Comparison of ENCODE assay signal across 31 cellular contexts in the genomic region with DNA sequence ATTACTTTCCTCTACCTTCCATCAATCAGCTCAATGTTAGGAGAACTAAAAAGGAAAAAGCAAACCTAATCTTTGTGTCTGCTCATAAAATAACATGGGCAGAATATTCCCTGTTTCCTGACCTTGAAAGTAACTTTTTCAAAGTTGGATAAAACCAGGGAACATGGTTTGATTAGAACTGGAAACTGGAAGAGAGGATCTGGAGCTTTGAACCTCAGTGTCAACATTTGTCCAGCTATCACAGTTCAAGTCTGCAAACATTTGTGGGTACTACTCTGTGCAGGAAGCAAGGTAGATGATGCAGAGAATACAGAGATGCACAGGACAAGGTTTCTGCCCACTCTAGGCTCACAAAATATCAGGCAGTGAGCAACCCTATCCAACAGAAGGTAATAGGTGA.
"Had no signal": no experiment of that assay in that cellular context is flagged by ENCODE, and none has a peak within 500 bp of the region (broad histone marks: within the 10 kb centered on the region; RNA-seq: fewer than 3 reads in every experiment).

No MANE protein-coding gene starts in this region.

- H3K27me3 ChIP-seq: hepatocyte, left lung, sigmoid colon, suprapubic skin, tibial artery, upper lobe of right lung had no signal

- H3K27ac ChIP-seq: heart left ventricle, hepatocyte, left lung, pancreas, prostate gland, sigmoid colon, spleen, suprapubic skin, thoracic aorta, tibial artery, upper lobe of right lung had no signal

- H3K4me1 Mint-ChIP-seq: nephron had no signal

- H3K4me3 Mint-ChIP-seq: mesothelial cell of epicardium; naive thymus-derived CD4-positive, alpha-beta T cell; nephron; neural crest cell; stimulated activated effector memory CD8-positive, alpha-beta T cell treated with anti-CD3 and anti-CD28 coated beads, Interleukin-12 subunit alpha, Interleukin-12 subunit beta, amount 100 ng/mL, for 72 hours; stimulated activated naive CD8-positive, alpha-beta T cell treated with anti-CD3 and anti-CD28 coated beads, Interleukin-15, Interleukin-2, amounts not matched to agents 100 ng/mL and 50 ng/mL, for 24 hours had no signal

- H3K9me3 ChIP-seq: heart left ventricle, left lung, pancreas, prostate gland, sigmoid colon, spleen, suprapubic skin, thoracic aorta, tibial artery, upper lobe of right lung had no signal

- DNase-seq: heart left ventricle; kidney glomerular epithelial cell; left cardiac atrium; left lung; mesendoderm; naive thymus-derived CD4-positive, alpha-beta T cell; nucleus accumbens; pancreas; posterior cingulate gyrus; retina; right cardiac atrium; sigmoid colon; small intestine; spleen; stimulated activated CD4-positive, alpha-beta T cell treated with anti-CD3 and anti-CD28 coated beads, Interleukin-4, amount 100 ng/mL, for 24 hours; stimulated activated naive CD4-positive, alpha-beta T cell; tibial artery; trophoblast cell; upper lobe of right lung had no signal

- H3K36me3 ChIP-seq: heart left ventricle, left lung, pancreas, prostate gland, sigmoid colon, spleen, suprapubic skin, thoracic aorta, tibial artery, upper lobe of right lung had no signal

- H3K27ac Mint-ChIP-seq: mesothelial cell of epicardium; naive thymus-derived CD4-positive, alpha-beta T cell; nephron; stimulated activated effector memory CD8-positive, alpha-beta T cell treated with anti-CD3 and anti-CD28 coated beads, Interleukin-12 subunit alpha, Interleukin-12 subunit beta, amount 100 ng/mL, for 72 hours had no signal

- H3K4me3 ChIP-seq: heart left ventricle, hepatocyte, left lung, lung, pancreas, prostate gland, sigmoid colon, spleen, suprapubic skin, thoracic aorta, tibial artery, upper lobe of right lung had no signal

- H3K9me3 Mint-ChIP-seq: stimulated activated effector memory CD8-positive, alpha-beta T cell treated with anti-CD3 and anti-CD28 coated beads, Interleukin-12 subunit alpha, Interleukin-12 subunit beta, amount 100 ng/mL, for 72 hours; stimulated activated naive CD8-positive, alpha-beta T cell treated with anti-CD3 and anti-CD28 coated beads, Interleukin-15, Interleukin-2, amounts not matched to agents 100 ng/mL and 50 ng/mL, for 24 hours had no signal

- H3K4me1 ChIP-seq: heart left ventricle, left lung, pancreas, prostate gland, sigmoid colon, spleen, suprapubic skin, tibial artery, upper lobe of right lung had no signal

- H2AFZ ChIP-seq: hepatocyte had no signal

- H3K36me3 Mint-ChIP-seq: mesothelial cell of epicardium; naive thymus-derived CD4-positive, alpha-beta T cell; stimulated activated effector memory CD8-positive, alpha-beta T cell treated with anti-CD3 and anti-CD28 coated beads, Interleukin-12 subunit alpha, Interleukin-12 subunit beta, amount 100 ng/mL, for 72 hours had no signal

- H3K4me2 ChIP-seq: hepatocyte had no signal

- FAIRE-seq: keratinocyte, pancreas, small intestine, urothelium cell line had no signal

- H3K79me2 ChIP-seq: hepatocyte had no signal

- ATAC-seq: heart left ventricle; left cardiac atrium; left lung; naive thymus-derived CD4-positive, alpha-beta T cell; pancreas; right cardiac atrium; stimulated activated effector memory CD8-positive, alpha-beta T cell treated with anti-CD3 and anti-CD28 coated beads, Interleukin-12 subunit alpha, Interleukin-12 subunit beta, amount 100 ng/mL, for 72 hours; upper lobe of right lung had no signal
